10 cellular contexts compared by ENCODE assay signal in the genomic region with DNA sequence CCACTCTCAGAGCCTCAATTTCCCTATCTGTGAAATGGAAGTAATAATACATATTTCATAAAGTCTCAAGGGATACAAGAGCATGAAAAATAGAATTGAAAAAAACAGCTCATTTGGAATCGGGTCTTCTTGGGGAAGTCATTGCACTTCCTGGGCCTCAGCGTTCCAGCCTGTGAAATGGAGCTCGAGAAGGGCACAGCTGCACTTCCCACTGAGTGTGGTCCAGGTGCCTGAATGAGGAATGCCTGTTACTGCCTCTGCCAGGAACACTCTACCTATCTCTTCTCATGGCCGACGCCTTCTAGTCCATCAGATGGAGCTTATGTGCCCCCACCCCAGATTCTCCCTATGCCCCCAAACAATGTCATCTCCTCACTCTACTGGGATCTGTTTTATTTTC. TPM values are rescaled to one million over a fixed set of nuclear protein-coding genes. Genes with fewer than 3 reads are reported as not detected.
A peak's percentile ranks its signal among the peaks of the same experiment; 100 is the strongest.
DNase-seq lines count a peak whose midpoint lies in the region; ATAC-seq and TF ChIP-seq lines count a peak whose summit lies in the region.
"Had no signal": no experiment of that assay in that cellular context is flagged by ENCODE, and none has a peak within 500 bp of the region (broad histone marks: within the 10 kb centered on the region; RNA-seq: fewer than 3 reads in every experiment).

No MANE protein-coding gene starts in this region.

- no peaks in the 10 kb centered on the region for H3K36me3 Mint-ChIP-seq in CD8-positive, alpha-beta memory T cell
- H3K36me3 Mint-ChIP-seq: stimulated activated memory B cell treated with anti-CD40 and anti-IgM and Interleukin-4, amounts not matched to agents 10 μg/mL and 1 μg/mL and 100 μg/mL, for 72 hours had no signal

- peak overlapping the region; percentile 67 for H3K4me2 ChIP-seq in Loucy (ENCODE audit: low read depth, low read length, poor library complexity, severe bottlenecking)

- no peaks in the 10 kb centered on the region for H3K9me2 ChIP-seq in Loucy (replicated peaks; ENCODE audit: low read depth, low read length)

- H2AFZ ChIP-seq in Loucy (ENCODE audit: low read length), result no peak overlapping the region

- H3K4me1 Mint-ChIP-seq in CD8-positive, alpha-beta memory T cell, result peaks cover 4 to 16% (median 6%) of the 10 kb centered on the region in 3 donors

- H4K20me1 ChIP-seq in Loucy (ENCODE audit: insufficient read depth, low read length, poor library complexity, severe bottlenecking), result no peaks in the 10 kb centered on the region

- intact Hi-C loops in adrenal gland (cut with DNase I), result no loop called here

- no peaks in the 10 kb centered on the region for H3K9me3 Mint-ChIP-seq in CD8-positive, alpha-beta memory T cell
- H3K9me3 Mint-ChIP-seq: stimulated activated memory B cell treated with anti-CD40 and anti-IgM and Interleukin-4, amounts not matched to agents 10 μg/mL and 1 μg/mL and 100 μg/mL, for 72 hours had no signal

- H3K79me2 ChIP-seq in Loucy (ENCODE audit: insufficient read depth, low read length), result peaks cover 34% of the 10 kb centered on the region

- no peak overlapping the region for H3K27ac Mint-ChIP-seq in CD8-positive, alpha-beta memory T cell
- H3K27ac Mint-ChIP-seq: stimulated activated memory B cell treated with anti-CD40 and anti-IgM and Interleukin-4, amounts not matched to agents 10 μg/mL and 1 μg/mL and 100 μg/mL, for 72 hours had no signal

- no peak overlapping the region for H3K4me3 ChIP-seq in CD8-positive, alpha-beta memory T cell (ENCODE audit: low read length)
- H3K4me3 ChIP-seq in Loucy (ENCODE audit: low read length, poor library complexity, severe bottlenecking), result peak overlapping the region; percentile 79
- no peak overlapping the region for H3K4me3 ChIP-seq in duodenal mucosa (ENCODE audit: low read depth in 1 of 2, low read length in 2 of 2)
- H3K4me3 ChIP-seq in rectal smooth muscle tissue (ENCODE audit: low read length), result no peak overlapping the region
- no peak overlapping the region for H3K4me3 ChIP-seq in adrenal gland

- H3K27me3 ChIP-seq in CD8-positive, alpha-beta memory T cell (ENCODE audit: insufficient read depth, low read length, poor library complexity, severe bottlenecking), result peaks cover 6% of the 10 kb centered on the region
- H3K27me3 ChIP-seq in Loucy (ENCODE audit: insufficient read depth, low read length, poor library complexity, severe bottlenecking) (no peaks in the 10 kb centered on the region), duodenal mucosa (ENCODE audit: control insufficient read depth in 1 of 2, insufficient read depth in 2 of 2, low read length in 2 of 2) (no peaks in the 10 kb centered on the region), rectal smooth muscle tissue (ENCODE audit: control insufficient read depth, insufficient read depth, low read length) (no peaks in the 10 kb centered on the region), adrenal gland (no peaks in the 10 kb centered on the region)

- no peaks in the 10 kb centered on the region for H3K9me3 ChIP-seq in CD8-positive, alpha-beta memory T cell (ENCODE audit: low read length)
- H3K9me3 ChIP-seq in Loucy (ENCODE audit: insufficient read depth, low read depth, low read length) (no peaks in the 10 kb centered on the region), duodenal mucosa (ENCODE audit: control insufficient read depth in 1 of 2, low read length in 2 of 2) (no peaks in the 10 kb centered on the region), adrenal gland (replicated peaks in 1 of 3) (no peaks in the 10 kb centered on the region)

- ATAC-seq in HG02759 (IDR thresholded peaks at IDR 0.05; ENCODE audit: unreplicated experiment), result no peak
- ATAC-seq: stimulated activated memory B cell treated with anti-CD40 and anti-IgM and Interleukin-4, amounts not matched to agents 10 μg/mL and 1 μg/mL and 100 μg/mL, for 72 hours had no signal

- no peaks in the 10 kb centered on the region for H3F3A ChIP-seq in Loucy (ENCODE audit: low read depth)

- peaks cover 6% of the 10 kb centered on the region for H3K4me1 ChIP-seq in CD8-positive, alpha-beta memory T cell (ENCODE audit: insufficient read depth, low read length)
- H3K4me1 ChIP-seq in Loucy (ENCODE audit: insufficient read depth, low read length, poor library complexity, severe bottlenecking), result peaks cover 50% of the 10 kb centered on the region
- H3K4me1 ChIP-seq in duodenal mucosa (ENCODE audit: control insufficient read depth in 1 of 2, insufficient read depth in 2 of 2, low read length in 2 of 2), result peaks cover 40 to 64% of the 10 kb centered on the region in 2 donors
- H3K4me1 ChIP-seq in rectal smooth muscle tissue (ENCODE audit: control insufficient read depth, insufficient read depth, low read length), result peaks cover 24% of the 10 kb centered on the region
- peaks cover 18 to 36% of the 10 kb centered on the region in 2 donors for H3K4me1 ChIP-seq in adrenal gland (replicated peaks in 1 of 2)

- TF ChIP-seq CTCF in Loucy (conservative IDR thresholded peaks at IDR 0.05; ENCODE audit: low read length) (no peak), adrenal gland (IDR thresholded peaks at IDR 0.05) (no peak)

- POLR2A ChIA-PET in CD8-positive, alpha-beta memory T cell (lab: Charles Lee), result no interaction called here

- peaks cover 20 to 55% of the 10 kb centered on the region in 2 donors for H3K27me3 Mint-ChIP-seq in CD8-positive, alpha-beta memory T cell

- DNase-seq in CD8-positive, alpha-beta memory T cell, result no peak
- DNase-seq in adrenal gland, result no peak
- no peak for DNase-seq in kidney glomerular epithelial cell (lab: John Stamatoyannopoulos, UW)
- DNase-seq: activated T-cell treated with anti-CD3 and anti-CD28 coated beads, Interleukin-2, amount 50 U/mL, for 1 hour; kidney had no signal

- WGBS in adrenal gland, 4 donors, result 83 to 92% (median 88%) methylated on average over 5 of the region's 5 CpGs

- no peaks in the 10 kb centered on the region for H3K36me3 ChIP-seq in CD8-positive, alpha-beta memory T cell (ENCODE audit: insufficient read depth, low read length)
- H3K36me3 ChIP-seq in Loucy (ENCODE audit: insufficient read depth, low read length), result no peaks in the 10 kb centered on the region
- H3K36me3 ChIP-seq in duodenal mucosa (ENCODE audit: control insufficient read depth in 1 of 2, insufficient read depth in 2 of 2, low read length in 2 of 2), result no peaks in the 10 kb centered on the region
- H3K36me3 ChIP-seq in rectal smooth muscle tissue (ENCODE audit: control insufficient read depth, insufficient read depth, low read length), result no peaks in the 10 kb centered on the region
- H3K36me3 ChIP-seq in adrenal gland (replicated peaks in 1 of 2), result no peaks in the 10 kb centered on the region

- CTCF ChIA-PET in CD8-positive, alpha-beta memory T cell (lab: Charles Lee), result no interaction called here

- no peak for TF ChIP-seq POLR2A in adrenal gland (IDR thresholded peaks at IDR 0.05)

- no peak overlapping the region for H3K27ac ChIP-seq in CD8-positive, alpha-beta memory T cell (ENCODE audit: low read depth, low read length)
- no peak overlapping the region for H3K27ac ChIP-seq in duodenal mucosa (ENCODE audit: low read depth, low read length)
- H3K27ac ChIP-seq in rectal smooth muscle tissue (ENCODE audit: low read depth, low read length), result peak overlapping the region; percentile 87
- H3K27ac ChIP-seq in adrenal gland, result peak overlapping the region in 1 of 5 donors; percentile 87

- H3K9ac ChIP-seq in Loucy (ENCODE audit: low read depth, low read length, poor library complexity, severe bottlenecking), result peak overlapping the region; percentile 91
- peak overlapping the region; percentile 10 to 65 for H3K9ac ChIP-seq in duodenal mucosa (ENCODE audit: low read depth in 1 of 2, low read length in 2 of 2)
- H3K9ac ChIP-seq in rectal smooth muscle tissue (ENCODE audit: low read length), result no peak overlapping the region

- H3K4me3 Mint-ChIP-seq in CD8-positive, alpha-beta memory T cell, result peak overlapping the region in 6 of 7 donors; percentile 39 to 84 (median 54)

RNA-seq across cellular contexts. Expression of a gene that starts 0.9 kb away (rescaled TPM):
- total RNA-seq in CD8-positive, alpha-beta memory T cell, result under 1 TPM; 0.04 to 0.13 TPM
- polyA plus RNA-seq in CD8-positive, alpha-beta memory T cell, result not detected
- total RNA-seq in adrenal gland, result 10 to 100 TPM; 26.2 to 99.9 (median 60.5) TPM
- polyA plus RNA-seq in adrenal gland, result 10 to 100 TPM in 2 of 3 donors, 1 to 10 TPM in 1; 9.8 to 17.9 (median 13.9) TPM

Comparison
In these comparisons a context has a peak if more than half of its experiments do, and no peak if none do; other contexts are left out.
1. RNA of a gene that starts 0.9 kb away (total RNA-seq): 26.2 to 99.9 TPM in adrenal gland; 0.04 to 0.13 TPM in CD8-positive, alpha-beta memory T cell; every median in the first group is over 10 times any median in the second.